6 cellular contexts compared by ENCODE assay signal in the genomic region with DNA sequence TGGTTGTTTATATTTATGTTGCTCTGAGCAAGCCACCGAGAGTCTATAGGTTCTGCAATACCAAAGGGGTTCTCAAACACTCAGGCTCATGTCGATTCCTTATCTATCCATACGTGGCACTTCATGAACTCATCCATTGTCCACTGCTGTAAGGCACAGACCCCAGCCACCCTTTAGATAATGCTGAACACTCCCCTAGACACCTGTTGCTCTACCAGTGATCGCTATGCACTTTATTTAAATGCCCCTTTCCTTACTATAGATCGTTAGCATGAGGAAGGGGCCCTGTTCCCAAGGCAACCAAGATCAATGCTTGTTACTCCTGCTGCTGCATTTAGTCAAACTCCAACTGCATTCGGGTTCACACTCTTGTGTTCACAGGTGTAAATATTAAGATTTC.
"Had no signal": no experiment of that assay in that cellular context is flagged by ENCODE, and none has a peak within 500 bp of the region (broad histone marks: within the 10 kb centered on the region; RNA-seq: fewer than 3 reads in every experiment).

No MANE protein-coding gene starts in this region.

- H3K9me3 ChIP-seq: HAP-1 had no signal

- H3K36me3 ChIP-seq: HAP-1 had no signal

- H3K4me3 ChIP-seq: HAP-1, K562 had no signal

- H3K4me1 ChIP-seq: HAP-1 had no signal

- DNase-seq: GOT3, H7, IMR-90 had no signal

- ATAC-seq: HCT116, K562 had no signal
